Comparison of ENCODE assay signal across 20 cellular contexts in genomic region chr21:43371786-43372185, GRCh38.
"Had no signal": no experiment of that assay in that cellular context is flagged by ENCODE, and none has a peak within 500 bp of the region (broad histone marks: within the 10 kb centered on the region; RNA-seq: fewer than 3 reads in every experiment).

No MANE protein-coding gene starts in this region.

- H3K27ac Mint-ChIP-seq: nephron progenitor cell; stimulated activated naive CD8-positive, alpha-beta T cell treated with anti-CD3 and anti-CD28 coated beads, Interleukin-15, Interleukin-2, amounts not matched to agents 100 ng/mL and 50 ng/mL, for 24 hours had no signal

- H3K4me3 Mint-ChIP-seq: nephron progenitor cell; stimulated activated naive CD8-positive, alpha-beta T cell treated with anti-CD3 and anti-CD28 coated beads, Interleukin-15, Interleukin-2, amounts not matched to agents 100 ng/mL and 50 ng/mL, for 24 hours had no signal

- H3K4me1 ChIP-seq: lower lobe of right lung, right atrium auricular region, tibial nerve, upper lobe of right lung had no signal

- H3K9me3 Mint-ChIP-seq: nephron progenitor cell; stimulated activated naive CD8-positive, alpha-beta T cell treated with anti-CD3 and anti-CD28 coated beads, Interleukin-15, Interleukin-2, amounts not matched to agents 100 ng/mL and 50 ng/mL, for 24 hours had no signal

- H3K27ac ChIP-seq: gastroesophageal sphincter, neutrophil, right atrium auricular region, tibial nerve, upper lobe of right lung had no signal

- H3K27me3 ChIP-seq: dorsolateral prefrontal cortex, gastroesophageal sphincter, left lung, neutrophil, right atrium auricular region, tibial nerve, upper lobe of right lung had no signal

- FAIRE-seq: small intestine had no signal

- H3K27me3 Mint-ChIP-seq: stimulated activated naive CD8-positive, alpha-beta T cell treated with anti-CD3 and anti-CD28 coated beads, Interleukin-15, Interleukin-2, amounts not matched to agents 100 ng/mL and 50 ng/mL, for 24 hours had no signal

- ATAC-seq: esophagus mucosa, gastroesophageal sphincter, left lung, lower lobe of right lung, upper lobe of right lung had no signal

- DNase-seq: central memory CD4-positive, alpha-beta T cell; cortex of kidney; dorsolateral prefrontal cortex; effector CD8-positive, alpha-beta T cell; glutamatergic neuron; islet precursor cell; lower lobe of right lung; mesenchymal stem cell; midbrain; nephron progenitor cell; small intestine; stimulated activated CD4-positive, alpha-beta T cell treated with anti-CD3 and anti-CD28 coated beads, Interleukin-12 subunit alpha, Interleukin-12 subunit beta, amount 100 ng/mL, for 4 hours; upper lobe of right lung had no signal
